ENCODE assay signal across 8 cellular contexts in genomic region chr12:7130791-7131501, GRCh38. TPM values are rescaled to one million over a fixed set of nuclear protein-coding genes. Genes with fewer than 3 reads are reported as not detected.
A peak's percentile ranks its signal among the peaks of the same experiment; 100 is the strongest.
DNase-seq lines count a peak whose midpoint lies in the region; ATAC-seq and TF ChIP-seq lines count a peak whose summit lies in the region.

No MANE protein-coding gene starts in this region.

- ATAC-seq in CD4-positive, CD25-positive, alpha-beta regulatory T cell (ENCODE audit: low read depth in 2 of 2): peak; percentile 5 to 36
- ATAC-seq in GM21717 (IDR thresholded peaks at IDR 0.05; ENCODE audit: unreplicated experiment): peak; percentile 33
- no peak for ATAC-seq in GM18517 (IDR thresholded peaks at IDR 0.05; ENCODE audit: unreplicated experiment)

- H3K27ac ChIP-seq in CD4-positive, CD25-positive, alpha-beta regulatory T cell (ENCODE audit: insufficient read depth, low read length, poor library complexity, severe bottlenecking): peak overlapping the region; percentile 75
- H3K27ac ChIP-seq in esophagus (ENCODE audit: low read depth in 2 of 2, low read length in 1 of 2) (peak overlapping the region; percentile 41 to 50), muscle layer of duodenum (ENCODE audit: low read length) (peak overlapping the region; percentile 56), suprapubic skin (no peak overlapping the region)

- no peaks in the 10 kb centered on the region for H3K9me3 Mint-ChIP-seq in CD4-positive, CD25-positive, alpha-beta regulatory T cell
- no peaks in the 10 kb centered on the region for H3K9me3 Mint-ChIP-seq in activated T-cell treated with anti-CD3 and anti-CD28 coated beads, Interleukin-2, amount 50 U/mL, for 24 hours

- peak overlapping the region; percentile 89 for H3K4me3 ChIP-seq in CD4-positive, CD25-positive, alpha-beta regulatory T cell (ENCODE audit: low read depth, low read length)
- peak overlapping the region; percentile 46 to 62 for H3K4me3 ChIP-seq in esophagus (ENCODE audit: low read depth in 1 of 2, low read length in 2 of 2)
- H3K4me3 ChIP-seq in muscle layer of duodenum (ENCODE audit: low read depth in 1 of 2, low read length in 2 of 2): peak overlapping the region; percentile 73 to 78
- H3K4me3 ChIP-seq in suprapubic skin: peak overlapping the region; percentile 62

- TF ChIP-seq CTCF in suprapubic skin (IDR thresholded peaks at IDR 0.05): no peak

- H3K4me1 ChIP-seq in CD4-positive, CD25-positive, alpha-beta regulatory T cell (ENCODE audit: control insufficient read depth, insufficient read depth, low read length, poor library complexity, severe bottlenecking): peaks cover 23% of the 10 kb centered on the region
- H3K4me1 ChIP-seq in esophagus (ENCODE audit: control insufficient read depth in 2 of 2, insufficient read depth in 2 of 2, low read length in 1 of 2) (peaks cover 0 to 6% of the 10 kb centered on the region in 2 donors), muscle layer of duodenum (ENCODE audit: control insufficient read depth in 1 of 2, insufficient read depth in 2 of 2, low read length in 2 of 2) (peaks cover 0 to 20% of the 10 kb centered on the region in 2 donors), suprapubic skin (peaks cover 30% of the 10 kb centered on the region)

- no peaks in the 10 kb centered on the region for H3K9me3 ChIP-seq in CD4-positive, CD25-positive, alpha-beta regulatory T cell (ENCODE audit: control insufficient read depth in 2 of 2, low read length in 2 of 2)
- H3K9me3 ChIP-seq in esophagus (ENCODE audit: control insufficient read depth in 2 of 2, insufficient read depth in 1 of 2, low read depth in 1 of 2, low read length in 1 of 2): no peaks in the 10 kb centered on the region
- H3K9me3 ChIP-seq in muscle layer of duodenum (ENCODE audit: control insufficient read depth in 1 of 2, low read length in 2 of 2): no peaks in the 10 kb centered on the region
- no peaks in the 10 kb centered on the region for H3K9me3 ChIP-seq in suprapubic skin

- no peaks in the 10 kb centered on the region for H3K27me3 ChIP-seq in CD4-positive, CD25-positive, alpha-beta regulatory T cell (ENCODE audit: control insufficient read depth, insufficient read depth, low read length)
- H3K27me3 ChIP-seq in esophagus (ENCODE audit: control insufficient read depth in 1 of 2, insufficient read depth in 2 of 2, low read length in 2 of 2) (no peaks in the 10 kb centered on the region), muscle layer of duodenum (ENCODE audit: low read depth, low read length) (peaks cover 3% of the 10 kb centered on the region), suprapubic skin (no peaks in the 10 kb centered on the region)

- TF ChIP-seq POLR2A in suprapubic skin (IDR thresholded peaks at IDR 0.05): no peak

- no peaks in the 10 kb centered on the region for H3K27me3 Mint-ChIP-seq in CD4-positive, CD25-positive, alpha-beta regulatory T cell
- no peaks in the 10 kb centered on the region for H3K27me3 Mint-ChIP-seq in activated T-cell treated with anti-CD3 and anti-CD28 coated beads, Interleukin-2, amount 50 U/mL, for 24 hours

- peak overlapping the region; percentile 90 to 98 (median 96) for H3K4me3 Mint-ChIP-seq in CD4-positive, CD25-positive, alpha-beta regulatory T cell
- peak overlapping the region; percentile 81 for H3K4me3 Mint-ChIP-seq in activated T-cell treated with anti-CD3 and anti-CD28 coated beads, Interleukin-2, amount 50 U/mL, for 24 hours

- peaks cover 20% of the 10 kb centered on the region for H3K36me3 Mint-ChIP-seq in CD4-positive, CD25-positive, alpha-beta regulatory T cell
- H3K36me3 Mint-ChIP-seq in activated T-cell treated with anti-CD3 and anti-CD28 coated beads, Interleukin-2, amount 50 U/mL, for 24 hours (ENCODE audit: low read depth): peaks cover 16% of the 10 kb centered on the region

- peaks cover 23% of the 10 kb centered on the region for H3K36me3 ChIP-seq in CD4-positive, CD25-positive, alpha-beta regulatory T cell (ENCODE audit: control insufficient read depth, insufficient read depth, low read length)
- peaks cover 0 to 11% of the 10 kb centered on the region in 2 donors for H3K36me3 ChIP-seq in esophagus (ENCODE audit: control insufficient read depth in 2 of 2, insufficient read depth in 2 of 2, low read length in 1 of 2)
- H3K36me3 ChIP-seq in muscle layer of duodenum (ENCODE audit: control insufficient read depth in 1 of 2, insufficient read depth in 2 of 2, low read length in 2 of 2): peaks cover 0 to 17% of the 10 kb centered on the region in 2 donors
- peaks cover 6% of the 10 kb centered on the region for H3K36me3 ChIP-seq in suprapubic skin

- peak; percentile 27 to 68 (median 41) for DNase-seq in CD4-positive, CD25-positive, alpha-beta regulatory T cell
- DNase-seq in NCI-H226: peak; percentile 76
- DNase-seq in activated T-cell treated with anti-CD3 and anti-CD28 coated beads, Interleukin-2, amount 50 U/mL, for 24 hours: peak; percentile 67
- DNase-seq in suprapubic skin (ENCODE audit: low spot score in 2 of 2): no peak

- WGBS in esophagus, 2 donors: 2 to 3% methylated on average over 25 to 26 of the region's 26 CpGs
- WGBS in suprapubic skin: 5% methylated on average over 26 of the region's 26 CpGs

- H3K4me1 Mint-ChIP-seq in CD4-positive, CD25-positive, alpha-beta regulatory T cell: peaks cover 0 to 47% (median 15%) of the 10 kb centered on the region in 4 donors
- H3K4me1 Mint-ChIP-seq in activated T-cell treated with anti-CD3 and anti-CD28 coated beads, Interleukin-2, amount 50 U/mL, for 24 hours (ENCODE audit: low read depth): peaks cover 37% of the 10 kb centered on the region

- no peak for TF ChIP-seq EP300 in suprapubic skin (IDR thresholded peaks at IDR 0.05)

- H3K27ac Mint-ChIP-seq in CD4-positive, CD25-positive, alpha-beta regulatory T cell: peak overlapping the region; percentile 93 to 97 (median 95)
- peak overlapping the region; percentile 60 for H3K27ac Mint-ChIP-seq in activated T-cell treated with anti-CD3 and anti-CD28 coated beads, Interleukin-2, amount 50 U/mL, for 24 hours

RNA-seq across cellular contexts. Expression of gene CLSTN3, which starts 0.8 kb away (rescaled TPM):
- 64.9 TPM for total RNA-seq in CD4-positive, CD25-positive, alpha-beta regulatory T cell
- 1 to 10 TPM; 2.2 to 4.1 (median 3.6) TPM for polyA plus RNA-seq in CD4-positive, CD25-positive, alpha-beta regulatory T cell
- polyA plus RNA-seq in esophagus: 10 to 100 TPM in 1 of 2 donors, 1 to 10 TPM in 1; 5.3 to 12.0 TPM
- 10 to 100 TPM; 29.9 to 69.8 (median 39.1) TPM for total RNA-seq in suprapubic skin

RNA-seq across cellular contexts. Expression of gene RBP5, which starts 2.3 kb away (rescaled TPM):
- not detected for total RNA-seq in CD4-positive, CD25-positive, alpha-beta regulatory T cell
- not detected for polyA plus RNA-seq in CD4-positive, CD25-positive, alpha-beta regulatory T cell
- polyA plus RNA-seq in esophagus: 1 to 10 TPM in 1 of 2 donors, under 1 TPM in 1; 0.65 to 2.2 TPM
- 1 to 10 TPM in 1 of 4 donors, under 1 TPM in 1, not detected in 2; 0.98 to 2.1 TPM for total RNA-seq in suprapubic skin

RNA-seq across cellular contexts. Expression of gene C1RL, which starts 21.9 kb away (rescaled TPM):
- total RNA-seq in CD4-positive, CD25-positive, alpha-beta regulatory T cell: 21.0 TPM
- polyA plus RNA-seq in CD4-positive, CD25-positive, alpha-beta regulatory T cell: 10 to 100 TPM in 1 of 4 donors, 1 to 10 TPM in 3; 6.0 to 10.8 (median 7.8) TPM
- polyA plus RNA-seq in esophagus: 10 to 100 TPM; 14.7 to 18.0 TPM
- total RNA-seq in suprapubic skin: 10 to 100 TPM; 28.5 to 50.8 (median 34.7) TPM

RNA-seq across cellular contexts. Expression of gene C1R, which starts 38.7 kb away (rescaled TPM):
- 4.6 TPM for total RNA-seq in CD4-positive, CD25-positive, alpha-beta regulatory T cell
- polyA plus RNA-seq in CD4-positive, CD25-positive, alpha-beta regulatory T cell: 1 to 10 TPM; 1.4 to 3.2 (median 2.1) TPM
- polyA plus RNA-seq in esophagus: 10 to 100 TPM; 30.8 to 99.4 TPM
- total RNA-seq in suprapubic skin: 100 to 1,000 TPM in 2 of 4 donors, 10 to 100 TPM in 2; 70.2 to 166 (median 95.4) TPM

RNA-seq across cellular contexts. Expression of gene PEX5, which starts 58.5 kb away (rescaled TPM):
- 17.6 TPM for total RNA-seq in CD4-positive, CD25-positive, alpha-beta regulatory T cell
- polyA plus RNA-seq in CD4-positive, CD25-positive, alpha-beta regulatory T cell: 10 to 100 TPM; 10.3 to 16.2 (median 12.8) TPM
- polyA plus RNA-seq in esophagus: 10 to 100 TPM in 1 of 2 donors, 1 to 10 TPM in 1; 8.1 to 14.5 TPM
- total RNA-seq in suprapubic skin: 10 to 100 TPM; 35.9 to 49.3 (median 41.5) TPM

Comparison
In these comparisons a context has a peak if more than half of its experiments do, and no peak if none do; other contexts are left out.
1. DNase-seq: peak in CD4-positive, CD25-positive, alpha-beta regulatory T cell (3 of 3), NCI-H226 (single experiment) and activated T-cell treated with anti-CD3 and anti-CD28 coated beads, Interleukin-2, amount 50 U/mL, for 24 hours (single experiment); none in suprapubic skin (0 of 2).
2. Peak in every context shown above with its lines, with median percentiles within 50 percentile points of each other: H3K4me3 ChIP-seq.